15 cellular contexts compared by ENCODE assay signal in the genomic region with DNA sequence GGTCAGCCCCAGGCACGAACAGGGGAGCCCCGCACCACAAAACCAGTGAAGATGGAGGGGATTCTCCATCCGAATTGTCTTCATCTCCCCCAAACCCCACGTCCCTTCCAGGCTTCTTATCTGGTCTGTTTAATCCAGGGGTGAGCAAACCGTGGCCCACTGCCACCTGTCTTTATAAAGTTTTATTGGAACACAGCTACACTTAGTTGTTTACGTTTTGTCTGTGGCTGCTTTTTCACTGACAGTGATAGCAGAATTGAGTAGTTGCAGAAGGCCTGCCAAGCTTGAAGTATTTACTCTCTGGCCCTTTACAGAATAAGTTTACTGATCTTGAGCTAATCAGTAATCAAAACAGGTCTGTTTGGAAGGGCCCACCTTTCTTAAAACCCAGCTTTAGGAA.
A peak's percentile ranks its signal among the peaks of the same experiment; 100 is the strongest.
DNase-seq lines count a peak whose midpoint lies in the region; ATAC-seq lines count a peak whose summit lies in the region.
"Had no signal": no experiment of that assay in that cellular context is flagged by ENCODE, and none has a peak within 500 bp of the region (broad histone marks: within the 10 kb centered on the region; RNA-seq: fewer than 3 reads in every experiment).

No MANE protein-coding gene starts in this region.

- H3K4me1 Mint-ChIP-seq in naive thymus-derived CD4-positive, alpha-beta T cell, result peaks cover 58 to 98% (median 94%) of the 10 kb centered on the region in 7 donors

- DNase-seq in naive thymus-derived CD4-positive, alpha-beta T cell, result no peak
- DNase-seq in HT-29 (ENCODE audit: low spot score), result no peak
- DNase-seq in DMS53 treated with DMSO at 0.1 percent for 48 hours (lab: John Stamatoyannopoulos, UW; ENCODE audit: unreplicated experiment), result no peak
- DNase-seq: C1 segment of cervical spinal cord; glutamatergic neuron; NCI-H146; NCI-H526; stimulated activated CD4-positive, alpha-beta T cell treated with anti-CD3 and anti-CD28 coated beads, Interleukin-4, amount 100 ng/mL, for 1 hour; stimulated activated CD8-positive, alpha-beta memory T cell treated with anti-CD3 and anti-CD28 coated beads, Interleukin-4, amount 100 ng/mL, for 48 hours; WERI-Rb-1 had no signal

- POLR2A ChIA-PET in naive thymus-derived CD4-positive, alpha-beta T cell (lab: Charles Lee), result interaction anchor here (1.1 to 7.4 kb wide), 3 partner anchors 54 to 391 kb away, joined by 3 to 99 read pairs (median 5); a partner anchor contains a TSS

- peak; percentile 15 for ATAC-seq in GM18508 (IDR thresholded peaks at IDR 0.05; ENCODE audit: insufficient read depth, unreplicated experiment)
- ATAC-seq in GM19397 (IDR thresholded peaks at IDR 0.05; ENCODE audit: unreplicated experiment), result peak; percentile 21
- ATAC-seq in HG03571 (IDR thresholded peaks at IDR 0.05; ENCODE audit: unreplicated experiment), result peak; percentile 15
- no peak for ATAC-seq in naive thymus-derived CD4-positive, alpha-beta T cell
- no peak for ATAC-seq in HG03342 (IDR thresholded peaks at IDR 0.05; ENCODE audit: unreplicated experiment)
- ATAC-seq: esophagus mucosa had no signal

- no peak overlapping the region for H3K27ac ChIP-seq in naive thymus-derived CD4-positive, alpha-beta T cell (ENCODE audit: low read depth, low read length)

- CTCF ChIA-PET in naive thymus-derived CD4-positive, alpha-beta T cell (lab: Charles Lee), result interaction anchor here (0.6 kb wide), 1 partner anchor 116 kb away, joined by 3 read pairs; no protein-coding TSS in a partner anchor

- no peaks in the 10 kb centered on the region for H3K27me3 Mint-ChIP-seq in naive thymus-derived CD4-positive, alpha-beta T cell

- no peak overlapping the region for H3K4me3 ChIP-seq in naive thymus-derived CD4-positive, alpha-beta T cell (ENCODE audit: low read length)

- no peaks in the 10 kb centered on the region for H3K27me3 ChIP-seq in naive thymus-derived CD4-positive, alpha-beta T cell (ENCODE audit: control insufficient read depth in 2 of 2, insufficient read depth in 2 of 2, low read length in 2 of 2)

- peaks cover 64 to 69% of the 10 kb centered on the region in 2 donors for H3K4me1 ChIP-seq in naive thymus-derived CD4-positive, alpha-beta T cell (ENCODE audit: control insufficient read depth in 2 of 2, insufficient read depth in 2 of 2, low read length in 2 of 2)

- H3K4me3 Mint-ChIP-seq in naive thymus-derived CD4-positive, alpha-beta T cell, result peak overlapping the region in 8 of 10 donors; percentile 12 to 64 (median 31)

- H3K36me3 ChIP-seq in naive thymus-derived CD4-positive, alpha-beta T cell (ENCODE audit: control insufficient read depth in 2 of 3, insufficient read depth in 3 of 3, low read length in 3 of 3), result no peaks in the 10 kb centered on the region
- H3K36me3 ChIP-seq: WERI-Rb-1 had no signal

- H3K9me3 Mint-ChIP-seq in naive thymus-derived CD4-positive, alpha-beta T cell, result peaks cover under 1 to 72% (median 28%) of the 10 kb centered on the region in 11 donors

- intact Hi-C loops in naive thymus-derived CD4-positive, alpha-beta T cell (cut with micrococcal nuclease), result loop anchor here (2.0 to 10.0 kb wide), 4 partner anchors 161 to 439 kb away; a partner anchor contains a TSS

- peaks cover 0 to 30% (median 6%) of the 10 kb centered on the region in 3 experiments for H3K9me3 ChIP-seq in naive thymus-derived CD4-positive, alpha-beta T cell (ENCODE audit: control insufficient read depth in 2 of 3, low read length in 3 of 3)

- peaks cover 13 to 32% (median 23%) of the 10 kb centered on the region in 5 donors for H3K36me3 Mint-ChIP-seq in naive thymus-derived CD4-positive, alpha-beta T cell

- H3K27ac Mint-ChIP-seq in naive thymus-derived CD4-positive, alpha-beta T cell, result peak overlapping the region; percentile 20 to 99 (median 88)

Comparison
In these comparisons a context has a peak if more than half of its experiments do, and no peak if none do; other contexts are left out.
1. ATAC-seq: peak in GM18508 (single experiment), GM19397 (single experiment) and HG03571 (single experiment); none in naive thymus-derived CD4-positive, alpha-beta T cell (single experiment) and HG03342 (single experiment).